Comparison of ENCODE assay signal across 18 cellular contexts in the genomic region with DNA sequence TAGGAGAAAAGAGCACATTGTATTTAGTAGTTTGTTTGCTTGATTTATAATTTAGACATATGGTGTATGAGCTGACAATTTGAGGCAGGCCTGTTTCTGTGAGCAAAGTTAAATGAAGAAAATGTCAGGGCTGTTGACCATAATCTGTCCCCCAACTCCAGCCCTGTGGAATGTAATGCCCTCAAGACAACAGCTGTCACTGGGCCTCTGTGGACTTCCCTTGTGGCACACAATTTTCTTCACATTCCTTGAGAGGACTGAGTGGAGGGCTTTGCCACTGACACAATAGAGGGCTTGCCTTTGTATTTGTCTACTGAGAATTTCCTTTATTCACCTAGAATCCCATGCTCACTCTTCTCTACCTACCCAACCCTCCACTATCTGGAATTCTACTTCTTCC.
"Had no signal": no experiment of that assay in that cellular context is flagged by ENCODE, and none has a peak within 500 bp of the region (broad histone marks: within the 10 kb centered on the region; RNA-seq: fewer than 3 reads in every experiment).

No MANE protein-coding gene starts in this region.

- H3K4me1 ChIP-seq: esophagus squamous epithelium, lower lobe of right lung, testis, tibial artery had no signal

- H3K9me3 ChIP-seq: esophagus squamous epithelium, testis, tibial artery had no signal

- H2AFZ ChIP-seq: parathyroid adenoma had no signal

- H3K27me3 ChIP-seq: esophagus squamous epithelium, testis, tibial artery had no signal

- H3K79me2 ChIP-seq: parathyroid adenoma had no signal

- H3K36me3 ChIP-seq: esophagus squamous epithelium, lower lobe of right lung, tibial artery had no signal

- ATAC-seq: effector memory CD8-positive, alpha-beta T cell; left ventricle myocardium superior; lower lobe of right lung; naive thymus-derived CD4-positive, alpha-beta T cell; sciatic nerve; stimulated activated effector memory CD8-positive, alpha-beta T cell treated with anti-CD3 and anti-CD28 coated beads, Interleukin-12 subunit alpha, Interleukin-12 subunit beta, amount 100 ng/mL, for 72 hours; stimulated activated naive CD8-positive, alpha-beta T cell treated with anti-CD3 and anti-CD28 coated beads, Interleukin-15, Interleukin-2, amounts not matched to agents 100 U/mL and 50 U/mL, for 24 hours had no signal

- DNase-seq: cerebellar nuclear complex; cortex of kidney; effector memory CD8-positive, alpha-beta T cell; erythroblast; esophagus squamous epithelium; head of caudate nucleus; left ventricle myocardium superior; lower lobe of right lung; naive thymus-derived CD4-positive, alpha-beta T cell; stimulated activated CD4-positive, alpha-beta T cell treated with anti-CD3 and anti-CD28 coated beads, Interleukin-2, amount 100 ng/mL, for 24 hours; stimulated activated CD4-positive, alpha-beta T cell treated with anti-CD3 and anti-CD28 coated beads, Interleukin-4, amount 100 ng/mL, for 24 hours; stimulated activated naive CD8-positive, alpha-beta T cell treated with anti-CD3 and anti-CD28 coated beads, Interleukin-15, Interleukin-2, amounts not matched to agents 100 U/mL and 50 U/mL, for 24 hours; substantia nigra; testis; tibial artery had no signal

- H3K9ac ChIP-seq: parathyroid adenoma had no signal

- H3K27ac ChIP-seq: esophagus squamous epithelium, lower lobe of right lung, parathyroid adenoma, testis, tibial artery had no signal

- H3K4me3 ChIP-seq: esophagus squamous epithelium, lower lobe of right lung, testis, tibial artery had no signal
